ENCODE assay signal across 1 cellular context in the genomic region with DNA sequence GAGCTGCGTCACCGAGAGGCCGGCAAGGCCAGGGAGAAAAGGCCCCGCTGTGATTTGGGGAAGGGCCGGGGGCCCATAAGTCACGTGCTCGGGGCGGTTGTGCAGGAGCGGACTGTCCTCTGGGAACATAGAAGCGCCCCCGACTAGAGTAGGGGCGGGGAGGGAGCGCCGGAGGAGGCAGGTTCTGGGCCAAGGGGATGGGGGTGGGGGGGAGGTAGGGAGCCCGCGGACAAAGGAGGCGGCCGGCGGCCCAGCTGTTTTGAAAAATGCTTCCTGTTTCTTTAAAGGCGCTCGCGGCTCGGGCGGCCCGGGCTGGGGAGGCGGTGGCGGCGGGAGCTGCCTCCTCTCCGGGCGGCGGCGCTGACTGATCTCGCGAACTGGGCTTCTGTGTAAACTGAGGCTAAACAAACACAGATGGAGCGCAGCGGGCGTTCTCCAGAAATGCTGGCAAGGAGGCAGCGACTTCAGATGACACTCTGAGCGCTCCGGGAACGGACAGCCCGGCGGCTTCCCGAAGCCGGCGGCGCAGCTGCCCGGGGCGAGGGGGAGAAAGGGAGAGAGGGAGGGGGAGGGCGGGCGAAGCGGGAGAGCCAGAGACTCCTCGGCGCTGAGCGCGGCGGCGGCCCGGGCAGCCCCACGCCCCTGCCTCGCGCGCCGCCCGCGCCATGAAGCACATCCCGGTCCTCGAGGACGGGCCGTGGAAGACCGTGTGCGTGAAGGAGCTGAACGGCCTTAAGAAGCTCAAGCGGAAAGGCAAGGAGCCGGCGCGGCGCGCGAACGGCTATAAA.
TF ChIP-seq lines count a peak whose summit lies in the region.

A gene with protein sequence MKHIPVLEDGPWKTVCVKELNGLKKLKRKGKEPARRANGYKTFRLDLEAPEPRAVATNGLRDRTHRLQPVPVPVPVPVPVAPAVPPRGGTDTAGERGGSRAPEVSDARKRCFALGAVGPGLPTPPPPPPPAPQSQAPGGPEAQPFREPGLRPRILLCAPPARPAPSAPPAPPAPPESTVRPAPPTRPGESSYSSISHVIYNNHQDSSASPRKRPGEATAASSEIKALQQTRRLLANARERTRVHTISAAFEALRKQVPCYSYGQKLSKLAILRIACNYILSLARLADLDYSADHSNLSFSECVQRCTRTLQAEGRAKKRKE (plus strand): TSS at position 467 of the 788 bp plus-strand sequence. CDS start 199 bp downstream, at position 666.

TF ChIP-seq in HEK293, 187 proteins besides CTCF, POLR2A, EP300 and RAD21 (continued from another document):
- TF ChIP-seq, protein P1, sequence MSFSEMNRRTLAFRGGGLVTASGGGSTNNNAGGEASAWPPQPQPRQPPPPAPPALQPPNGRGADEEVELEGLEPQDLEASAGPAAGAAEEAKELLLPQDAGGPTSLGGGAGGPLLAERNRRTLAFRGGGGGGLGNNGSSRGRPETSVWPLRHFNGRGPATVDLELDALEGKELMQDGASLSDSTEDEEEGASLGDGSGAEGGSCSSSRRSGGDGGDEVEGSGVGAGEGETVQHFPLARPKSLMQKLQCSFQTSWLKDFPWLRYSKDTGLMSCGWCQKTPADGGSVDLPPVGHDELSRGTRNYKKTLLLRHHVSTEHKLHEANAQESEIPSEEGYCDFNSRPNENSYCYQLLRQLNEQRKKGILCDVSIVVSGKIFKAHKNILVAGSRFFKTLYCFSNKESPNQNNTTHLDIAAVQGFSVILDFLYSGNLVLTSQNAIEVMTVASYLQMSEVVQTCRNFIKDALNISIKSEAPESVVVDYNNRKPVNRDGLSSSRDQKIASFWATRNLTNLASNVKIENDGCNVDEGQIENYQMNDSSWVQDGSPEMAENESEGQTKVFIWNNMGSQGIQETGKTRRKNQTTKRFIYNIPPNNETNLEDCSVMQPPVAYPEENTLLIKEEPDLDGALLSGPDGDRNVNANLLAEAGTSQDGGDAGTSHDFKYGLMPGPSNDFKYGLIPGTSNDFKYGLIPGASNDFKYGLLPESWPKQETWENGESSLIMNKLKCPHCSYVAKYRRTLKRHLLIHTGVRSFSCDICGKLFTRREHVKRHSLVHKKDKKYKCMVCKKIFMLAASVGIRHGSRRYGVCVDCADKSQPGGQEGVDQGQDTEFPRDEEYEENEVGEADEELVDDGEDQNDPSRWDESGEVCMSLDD (tag by site-specific recombination; IDR thresholded peaks at IDR 0.05) = no peak
- TF ChIP-seq IKZF3 (tag by site-specific recombination; IDR thresholded peaks at IDR 0.05) = peak; percentile 11; the same call in 1 of the 2 replicates
- TF ChIP-seq, protein P2, sequence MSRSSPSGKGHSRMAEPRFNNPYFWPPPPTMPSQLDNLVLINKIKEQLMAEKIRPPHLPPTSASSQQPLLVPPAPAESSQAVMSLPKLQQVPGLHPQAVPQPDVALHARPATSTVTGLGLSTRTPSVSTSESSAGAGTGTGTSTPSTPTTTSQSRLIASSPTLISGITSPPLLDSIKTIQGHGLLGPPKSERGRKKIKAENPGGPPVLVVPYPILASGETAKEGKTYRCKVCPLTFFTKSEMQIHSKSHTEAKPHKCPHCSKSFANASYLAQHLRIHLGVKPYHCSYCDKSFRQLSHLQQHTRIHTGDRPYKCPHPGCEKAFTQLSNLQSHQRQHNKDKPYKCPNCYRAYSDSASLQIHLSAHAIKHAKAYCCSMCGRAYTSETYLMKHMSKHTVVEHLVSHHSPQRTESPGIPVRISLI (tag by site-specific recombination; IDR thresholded peaks at IDR 0.05) = no peak
- no peak for TF ChIP-seq KLF16 (tag by site-specific recombination; IDR thresholded peaks at IDR 0.05)
- no peak for TF ChIP-seq MEIS1 (CRISPR knock-in tag; IDR thresholded peaks at IDR 0.05; ENCODE audit: borderline replicate concordance)
- TF ChIP-seq ZNF521 (tag by site-specific recombination; IDR thresholded peaks at IDR 0.05) = no peak
- TF ChIP-seq ZEB2 (tag by site-specific recombination; IDR thresholded peaks at IDR 0.05) = 0 out of 2 replicates have a peak, but pooled peaks have one; percentile 38
- TF ChIP-seq, protein P3, sequence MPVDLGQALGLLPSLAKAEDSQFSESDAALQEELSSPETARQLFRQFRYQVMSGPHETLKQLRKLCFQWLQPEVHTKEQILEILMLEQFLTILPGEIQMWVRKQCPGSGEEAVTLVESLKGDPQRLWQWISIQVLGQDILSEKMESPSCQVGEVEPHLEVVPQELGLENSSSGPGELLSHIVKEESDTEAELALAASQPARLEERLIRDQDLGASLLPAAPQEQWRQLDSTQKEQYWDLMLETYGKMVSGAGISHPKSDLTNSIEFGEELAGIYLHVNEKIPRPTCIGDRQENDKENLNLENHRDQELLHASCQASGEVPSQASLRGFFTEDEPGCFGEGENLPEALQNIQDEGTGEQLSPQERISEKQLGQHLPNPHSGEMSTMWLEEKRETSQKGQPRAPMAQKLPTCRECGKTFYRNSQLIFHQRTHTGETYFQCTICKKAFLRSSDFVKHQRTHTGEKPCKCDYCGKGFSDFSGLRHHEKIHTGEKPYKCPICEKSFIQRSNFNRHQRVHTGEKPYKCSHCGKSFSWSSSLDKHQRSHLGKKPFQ (tag by site-specific recombination; IDR thresholded peaks at IDR 0.05) = no peak
- no peak for TF ChIP-seq ZNF561 (tag by site-specific recombination; IDR thresholded peaks at IDR 0.05; ENCODE audit: borderline replicate concordance)
- TF ChIP-seq ZSCAN30 (tag by site-specific recombination; IDR thresholded peaks at IDR 0.05) = no peak
- no peak for TF ChIP-seq ZNF140 (tag by site-specific recombination; IDR thresholded peaks at IDR 0.05)
- TF ChIP-seq, protein P4, sequence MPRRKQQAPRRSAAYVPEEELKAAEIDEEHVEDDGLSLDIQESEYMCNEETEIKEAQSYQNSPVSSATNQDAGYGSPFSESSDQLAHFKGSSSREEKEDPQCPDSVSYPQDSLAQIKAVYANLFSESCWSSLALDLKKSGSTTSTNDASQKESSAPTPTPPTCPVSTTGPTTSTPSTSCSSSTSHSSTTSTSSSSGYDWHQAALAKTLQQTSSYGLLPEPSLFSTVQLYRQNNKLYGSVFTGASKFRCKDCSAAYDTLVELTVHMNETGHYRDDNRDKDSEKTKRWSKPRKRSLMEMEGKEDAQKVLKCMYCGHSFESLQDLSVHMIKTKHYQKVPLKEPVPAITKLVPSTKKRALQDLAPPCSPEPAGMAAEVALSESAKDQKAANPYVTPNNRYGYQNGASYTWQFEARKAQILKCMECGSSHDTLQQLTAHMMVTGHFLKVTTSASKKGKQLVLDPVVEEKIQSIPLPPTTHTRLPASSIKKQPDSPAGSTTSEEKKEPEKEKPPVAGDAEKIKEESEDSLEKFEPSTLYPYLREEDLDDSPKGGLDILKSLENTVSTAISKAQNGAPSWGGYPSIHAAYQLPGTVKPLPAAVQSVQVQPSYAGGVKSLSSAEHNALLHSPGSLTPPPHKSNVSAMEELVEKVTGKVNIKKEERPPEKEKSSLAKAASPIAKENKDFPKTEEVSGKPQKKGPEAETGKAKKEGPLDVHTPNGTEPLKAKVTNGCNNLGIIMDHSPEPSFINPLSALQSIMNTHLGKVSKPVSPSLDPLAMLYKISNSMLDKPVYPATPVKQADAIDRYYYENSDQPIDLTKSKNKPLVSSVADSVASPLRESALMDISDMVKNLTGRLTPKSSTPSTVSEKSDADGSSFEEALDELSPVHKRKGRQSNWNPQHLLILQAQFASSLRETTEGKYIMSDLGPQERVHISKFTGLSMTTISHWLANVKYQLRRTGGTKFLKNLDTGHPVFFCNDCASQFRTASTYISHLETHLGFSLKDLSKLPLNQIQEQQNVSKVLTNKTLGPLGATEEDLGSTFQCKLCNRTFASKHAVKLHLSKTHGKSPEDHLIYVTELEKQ (tag by site-specific recombination; IDR thresholded peaks at IDR 0.05; ENCODE audit: borderline replicate concordance) = no peak
- TF ChIP-seq ZNF335 (tag by site-specific recombination; conservative IDR thresholded peaks at IDR 0.05) = peak; percentile 60
- no peak for TF ChIP-seq ZNF211 (tag by site-specific recombination; IDR thresholded peaks at IDR 0.05; ENCODE audit: low read depth)
- TF ChIP-seq, protein P5, sequence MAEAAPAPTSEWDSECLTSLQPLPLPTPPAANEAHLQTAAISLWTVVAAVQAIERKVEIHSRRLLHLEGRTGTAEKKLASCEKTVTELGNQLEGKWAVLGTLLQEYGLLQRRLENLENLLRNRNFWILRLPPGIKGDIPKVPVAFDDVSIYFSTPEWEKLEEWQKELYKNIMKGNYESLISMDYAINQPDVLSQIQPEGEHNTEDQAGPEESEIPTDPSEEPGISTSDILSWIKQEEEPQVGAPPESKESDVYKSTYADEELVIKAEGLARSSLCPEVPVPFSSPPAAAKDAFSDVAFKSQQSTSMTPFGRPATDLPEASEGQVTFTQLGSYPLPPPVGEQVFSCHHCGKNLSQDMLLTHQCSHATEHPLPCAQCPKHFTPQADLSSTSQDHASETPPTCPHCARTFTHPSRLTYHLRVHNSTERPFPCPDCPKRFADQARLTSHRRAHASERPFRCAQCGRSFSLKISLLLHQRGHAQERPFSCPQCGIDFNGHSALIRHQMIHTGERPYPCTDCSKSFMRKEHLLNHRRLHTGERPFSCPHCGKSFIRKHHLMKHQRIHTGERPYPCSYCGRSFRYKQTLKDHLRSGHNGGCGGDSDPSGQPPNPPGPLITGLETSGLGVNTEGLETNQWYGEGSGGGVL (tag by site-specific recombination; IDR thresholded peaks at IDR 0.05) = peak; percentile 65; the same call in 1 of the 2 replicates
- no peak for TF ChIP-seq ZNF248 (tag by site-specific recombination; IDR thresholded peaks at IDR 0.05)
- no peak for TF ChIP-seq ZNF677 (tag by site-specific recombination; IDR thresholded peaks at IDR 0.05)
- TF ChIP-seq, protein P6, sequence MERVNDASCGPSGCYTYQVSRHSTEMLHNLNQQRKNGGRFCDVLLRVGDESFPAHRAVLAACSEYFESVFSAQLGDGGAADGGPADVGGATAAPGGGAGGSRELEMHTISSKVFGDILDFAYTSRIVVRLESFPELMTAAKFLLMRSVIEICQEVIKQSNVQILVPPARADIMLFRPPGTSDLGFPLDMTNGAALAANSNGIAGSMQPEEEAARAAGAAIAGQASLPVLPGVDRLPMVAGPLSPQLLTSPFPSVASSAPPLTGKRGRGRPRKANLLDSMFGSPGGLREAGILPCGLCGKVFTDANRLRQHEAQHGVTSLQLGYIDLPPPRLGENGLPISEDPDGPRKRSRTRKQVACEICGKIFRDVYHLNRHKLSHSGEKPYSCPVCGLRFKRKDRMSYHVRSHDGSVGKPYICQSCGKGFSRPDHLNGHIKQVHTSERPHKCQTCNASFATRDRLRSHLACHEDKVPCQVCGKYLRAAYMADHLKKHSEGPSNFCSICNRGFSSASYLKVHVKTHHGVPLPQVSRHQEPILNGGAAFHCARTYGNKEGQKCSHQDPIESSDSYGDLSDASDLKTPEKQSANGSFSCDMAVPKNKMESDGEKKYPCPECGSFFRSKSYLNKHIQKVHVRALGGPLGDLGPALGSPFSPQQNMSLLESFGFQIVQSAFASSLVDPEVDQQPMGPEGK (tag by site-specific recombination; IDR thresholded peaks at IDR 0.05) = peak; percentile 36; the same call in 1 of the 2 replicates
- no peak for TF ChIP-seq ZNF514 (tag by site-specific recombination; IDR thresholded peaks at IDR 0.05)
- TF ChIP-seq, protein P7, sequence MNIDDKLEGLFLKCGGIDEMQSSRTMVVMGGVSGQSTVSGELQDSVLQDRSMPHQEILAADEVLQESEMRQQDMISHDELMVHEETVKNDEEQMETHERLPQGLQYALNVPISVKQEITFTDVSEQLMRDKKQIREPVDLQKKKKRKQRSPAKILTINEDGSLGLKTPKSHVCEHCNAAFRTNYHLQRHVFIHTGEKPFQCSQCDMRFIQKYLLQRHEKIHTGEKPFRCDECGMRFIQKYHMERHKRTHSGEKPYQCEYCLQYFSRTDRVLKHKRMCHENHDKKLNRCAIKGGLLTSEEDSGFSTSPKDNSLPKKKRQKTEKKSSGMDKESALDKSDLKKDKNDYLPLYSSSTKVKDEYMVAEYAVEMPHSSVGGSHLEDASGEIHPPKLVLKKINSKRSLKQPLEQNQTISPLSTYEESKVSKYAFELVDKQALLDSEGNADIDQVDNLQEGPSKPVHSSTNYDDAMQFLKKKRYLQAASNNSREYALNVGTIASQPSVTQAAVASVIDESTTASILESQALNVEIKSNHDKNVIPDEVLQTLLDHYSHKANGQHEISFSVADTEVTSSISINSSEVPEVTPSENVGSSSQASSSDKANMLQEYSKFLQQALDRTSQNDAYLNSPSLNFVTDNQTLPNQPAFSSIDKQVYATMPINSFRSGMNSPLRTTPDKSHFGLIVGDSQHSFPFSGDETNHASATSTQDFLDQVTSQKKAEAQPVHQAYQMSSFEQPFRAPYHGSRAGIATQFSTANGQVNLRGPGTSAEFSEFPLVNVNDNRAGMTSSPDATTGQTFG (tag by site-specific recombination; IDR thresholded peaks at IDR 0.05; ENCODE audit: borderline replicate concordance) = no peak
- peak; percentile 59 for TF ChIP-seq ZIC2 (tag by site-specific recombination; IDR thresholded peaks at IDR 0.05)
